Comparison of ENCODE assay signal across 17 cellular contexts in genomic region chr6:131761061-131761761, GRCh38. TPM values are rescaled to one million over a fixed set of nuclear protein-coding genes. Genes with fewer than 3 reads are reported as not detected.
DNase-seq lines count a peak whose midpoint lies in the region; ATAC-seq and TF ChIP-seq lines count a peak whose summit lies in the region.
"Had no signal": no experiment of that assay in that cellular context is flagged by ENCODE, and none has a peak within 500 bp of the region (broad histone marks: within the 10 kb centered on the region; RNA-seq: fewer than 3 reads in every experiment).

No MANE protein-coding gene starts in this region.

- H3K4me1 Mint-ChIP-seq in activated T-cell treated with anti-CD3 and anti-CD28 coated beads, Interleukin-2, amount 50 U/mL, for 72 hours (ENCODE audit: low read depth), result no peaks in the 10 kb centered on the region
- H3K4me1 Mint-ChIP-seq: activated CD4-positive, alpha-beta memory T cell treated with anti-CD3 and anti-CD28 coated beads, Interleukin-2, amount 10 ng/mL, durations not matched to agents 7 days and 5 days; activated T-helper 17 cell treated with anti-CD3 and anti-CD28 coated beads, Interleukin-2, amount 50 U/mL, for 72 hours had no signal

- H3K4me3 ChIP-seq in AG09309 (ENCODE audit: control insufficient read depth, low read depth, low read length) (no peak overlapping the region), IMR-90 (ENCODE audit: insufficient read depth, low read depth, low read length) (no peak overlapping the region), mammary epithelial cell (replicated peaks in 1 of 3; ENCODE audit: insufficient read depth in 1 of 3, low read depth in 2 of 3, low read length in 3 of 3) (no peak overlapping the region)
- H3K4me3 ChIP-seq: lung had no signal

- H2AK9ac ChIP-seq in IMR-90 (replicated peaks; ENCODE audit: low read depth, low read length, poor library complexity), result no peak overlapping the region

- no peak overlapping the region for H4K5ac ChIP-seq in IMR-90 (ENCODE audit: low read depth, low read length)

- H3K4ac ChIP-seq in IMR-90 (ENCODE audit: low read depth, low read length), result peak overlapping the region; percentile 59; the same call in 1 of the 2 replicates

- peak overlapping the region; percentile 60 for H2BK5ac ChIP-seq in IMR-90 (ENCODE audit: low read depth, low read length, poor library complexity, severe bottlenecking)

- no peak overlapping the region for H3K14ac ChIP-seq in IMR-90 (replicated peaks; ENCODE audit: low read depth, low read length)

- peak overlapping the region in 1 of 2 experiments; percentile 44; a peak in 1 of 4 replicates for H4K8ac ChIP-seq in IMR-90 (ENCODE audit: low read depth in 2 of 2, low read length in 2 of 2)

- no TSS peak for BruUV-seq in IMR-90 (replicated peaks; lab: Mats Ljungman, UMichigan)
- BruUV-seq in mammary epithelial cell (replicated peaks; lab: Mats Ljungman, UMichigan), result no TSS peak

- H2BK20ac ChIP-seq in IMR-90 (ENCODE audit: low read depth, low read length), result peak overlapping the region; percentile 69; the same call in 1 of the 2 replicates

- H3K79me2 ChIP-seq in mammary epithelial cell (ENCODE audit: insufficient read depth, low read length), result no peaks in the 10 kb centered on the region

- no peak for TF ChIP-seq POLR2A in IMR-90 (IDR thresholded peaks at IDR 0.05; ENCODE audit: low read depth, low read length)

- CTCF ChIA-PET in IMR-90 (lab: Yijun Ruan, JAX) (interaction anchor here (1.4 kb wide), 1 partner anchor 66 kb away, joined by 3 read pairs; no protein-coding TSS in a partner anchor), mammary epithelial cell (lab: Charles Lee; ENCODE audit: low non-redundant PET) (no interaction called here)

- no peak overlapping the region for H3K27ac Mint-ChIP-seq in activated T-cell treated with anti-CD3 and anti-CD28 coated beads, Interleukin-2, amount 50 U/mL, for 72 hours
- H3K27ac Mint-ChIP-seq: activated CD4-positive, alpha-beta memory T cell treated with anti-CD3 and anti-CD28 coated beads, Interleukin-2, amount 10 ng/mL, durations not matched to agents 7 days and 5 days; activated T-helper 17 cell treated with anti-CD3 and anti-CD28 coated beads, Interleukin-2, amount 50 U/mL, for 72 hours; natural killer cell treated with Interleukin-12 subunit alpha and Interleukin-12 subunit beta and Interleukin-15 and Interleukin-18, amount 100 ng/mL, for 72 hours had no signal

- H2AK5ac ChIP-seq in IMR-90 (ENCODE audit: low read depth, low read length), result no peak overlapping the region

- POLR2A ChIA-PET in IMR-90 (lab: Charles Lee; ENCODE audit: unreplicated experiment), result no interaction called here

- H2AFZ ChIP-seq in IMR-90 (replicated peaks; ENCODE audit: low read length, poor library complexity), result no peak overlapping the region
- no peak overlapping the region for H2AFZ ChIP-seq in mammary epithelial cell (ENCODE audit: low read depth, low read length)

- H2BK120ac ChIP-seq in IMR-90 (ENCODE audit: low read depth, low read length), result peak overlapping the region; percentile 81; the same call in 1 of the 2 replicates

- H3K27me3 Mint-ChIP-seq in activated T-cell treated with anti-CD3 and anti-CD28 coated beads, Interleukin-2, amount 50 U/mL, for 72 hours (ENCODE audit: low read depth), result peaks cover 43% of the 10 kb centered on the region

- no peak overlapping the region for H4K91ac ChIP-seq in IMR-90 (ENCODE audit: insufficient read depth, low read depth, low read length)

- H3K36me3 ChIP-seq in IMR-90 (ENCODE audit: control insufficient read depth, insufficient read depth, low read length) (no peaks in the 10 kb centered on the region), mammary epithelial cell (ENCODE audit: insufficient read depth, low read length) (no peaks in the 10 kb centered on the region)

- WGBS in IMR-90 (ENCODE audit: extremely low coverage in 2 of 2, insufficient read length in 1 of 2), 2 experiments, result no CpG with 5 or more reads among the region's 6 CpGs
- WGBS in mammary epithelial cell (ENCODE audit: low coverage, missing lambda C conversion rate), result 18% methylated on average over 6 of the region's 6 CpGs

- DNase-seq in AG09309 (ENCODE audit: low read depth) (peak; percentile 48), IMR-90 (peak; percentile 89), mammary epithelial cell (peak; percentile 20), kidney glomerular epithelial cell (lab: John Stamatoyannopoulos, UW) (peak; percentile 9)
- no peak for DNase-seq in activated T-cell treated with anti-CD3 and anti-CD28 coated beads, Interleukin-2, amount 50 U/mL, for 72 hours
- DNase-seq: activated CD4-positive, alpha-beta memory T cell treated with anti-CD3 and anti-CD28 coated beads, Interleukin-2, amount 10 ng/mL, durations not matched to agents 7 days and 5 days; NCI-H345; stimulated activated CD4-positive, alpha-beta T cell treated with anti-CD3 and anti-CD28 coated beads, Interleukin-1b, Interleukin-23, amount 100 ng/mL, for 48 hours had no signal

- no peaks in the 10 kb centered on the region for H4K20me1 ChIP-seq in IMR-90 (ENCODE audit: insufficient read depth, low read length)
- no peaks in the 10 kb centered on the region for H4K20me1 ChIP-seq in mammary epithelial cell (ENCODE audit: insufficient read depth, low read length)

- H3K4me2 ChIP-seq in IMR-90 (ENCODE audit: low read depth, low read length), result peak overlapping the region; percentile 12; the same call in 1 of the 2 replicates
- no peak overlapping the region for H3K4me2 ChIP-seq in mammary epithelial cell (ENCODE audit: insufficient read depth, low read depth, low read length)

- H3K4me1 ChIP-seq in IMR-90 (ENCODE audit: control insufficient read depth, insufficient read depth, low read length), result peaks cover 8% of the 10 kb centered on the region; the same call in 1 of the 2 replicates
- no peaks in the 10 kb centered on the region for H3K4me1 ChIP-seq in mammary epithelial cell (ENCODE audit: insufficient read depth, low read length)

- H3K9ac ChIP-seq in IMR-90 (ENCODE audit: low read depth, low read length) (no peak overlapping the region), mammary epithelial cell (ENCODE audit: insufficient read depth, low read length) (no peak overlapping the region)

- H3K27ac ChIP-seq in IMR-90 (ENCODE audit: insufficient read depth, low read length) (no peak overlapping the region), mammary epithelial cell (ENCODE audit: insufficient read depth, low read depth, low read length) (no peak overlapping the region)

- no peaks in the 10 kb centered on the region for H3K27me3 ChIP-seq in IMR-90 (ENCODE audit: control insufficient read depth, insufficient read depth, low read length)
- no peaks in the 10 kb centered on the region for H3K27me3 ChIP-seq in mammary epithelial cell (ENCODE audit: insufficient read depth, low read length)

- dilution Hi-C loops in IMR-90 (cut with HindIII; ENCODE audit: low sequenced_read_pairs, unreplicated experiment) (no loop called here), mammary epithelial cell (cut with HindIII; ENCODE audit: low sequenced_read_pairs) (no loop called here)

- H3K18ac ChIP-seq in IMR-90 (ENCODE audit: low read depth, low read length), result no peak overlapping the region; the same call in 1 of the 2 replicates

- intact Hi-C loops in IMR-90 (cut with micrococcal nuclease), result no loop called here
- intact Hi-C loops in mammary epithelial cell (cut with micrococcal nuclease), result no loop called here

- H2BK15ac ChIP-seq in IMR-90 (ENCODE audit: low read depth, low read length), result no peak overlapping the region

- no peaks in the 10 kb centered on the region for H3K36me3 Mint-ChIP-seq in activated T-cell treated with anti-CD3 and anti-CD28 coated beads, Interleukin-2, amount 50 U/mL, for 72 hours (ENCODE audit: insufficient read depth in 2 of 2)
- H3K36me3 Mint-ChIP-seq: natural killer cell treated with Interleukin-12 subunit alpha and Interleukin-12 subunit beta and Interleukin-15 and Interleukin-18, amount 100 ng/mL, for 72 hours had no signal

- in situ Hi-C loops in IMR-90 (cut with MboI; ENCODE audit: low sequenced_read_pairs), result no loop called here
- in situ Hi-C loops in mammary epithelial cell (cut with MboI; ENCODE audit: low sequenced_read_pairs in 2 of 2), result no loop called here

- no peaks in the 10 kb centered on the region for H3K9me3 Mint-ChIP-seq in activated T-cell treated with anti-CD3 and anti-CD28 coated beads, Interleukin-2, amount 50 U/mL, for 72 hours
- H3K9me3 Mint-ChIP-seq: activated CD4-positive, alpha-beta memory T cell treated with anti-CD3 and anti-CD28 coated beads, Interleukin-2, amount 10 ng/mL, durations not matched to agents 7 days and 5 days; activated T-helper 17 cell treated with anti-CD3 and anti-CD28 coated beads, Interleukin-2, amount 50 U/mL, for 72 hours; natural killer cell treated with Interleukin-12 subunit alpha and Interleukin-12 subunit beta and Interleukin-15 and Interleukin-18, amount 100 ng/mL, for 72 hours had no signal

- H3K9me1 ChIP-seq in IMR-90 (ENCODE audit: insufficient read depth, low read length), result no peaks in the 10 kb centered on the region; the same call in 1 of the 2 replicates

- ATAC-seq in IMR-90 (ENCODE audit: low read depth) (peak; percentile 36; the same call in 1 of the 2 replicates), GM21381 (IDR thresholded peaks at IDR 0.05; ENCODE audit: unreplicated experiment) (no peak), GM19463 (IDR thresholded peaks at IDR 0.05; ENCODE audit: unreplicated experiment) (no peak), GM19351 (IDR thresholded peaks at IDR 0.05; ENCODE audit: unreplicated experiment) (no peak)
- ATAC-seq in activated T-cell treated with anti-CD3 and anti-CD28 coated beads, Interleukin-2, amount 50 U/mL, for 72 hours (replicated peaks in 1 of 2), result no peak
- ATAC-seq: activated T-helper 17 cell treated with anti-CD3 and anti-CD28 coated beads, Interleukin-2, amount 50 U/mL, for 72 hours; natural killer cell treated with Interleukin-12 subunit alpha and Interleukin-12 subunit beta and Interleukin-15 and Interleukin-18, amount 100 ng/mL, for 72 hours had no signal

- peak overlapping the region; percentile 10; the same call in 1 of the 2 replicates for H3K23ac ChIP-seq in IMR-90 (ENCODE audit: low read depth, low read length)

- H3K9me3 ChIP-seq in IMR-90 (ENCODE audit: control insufficient read depth, insufficient read depth, low read length) (no peaks in the 10 kb centered on the region), mammary epithelial cell (replicated peaks; ENCODE audit: insufficient read depth, low read length) (no peaks in the 10 kb centered on the region)

- H3K56ac ChIP-seq in IMR-90 (ENCODE audit: extremely low read depth, insufficient read depth, low read length), result no peak overlapping the region

- TF ChIP-seq CTCF in AG09309 (IDR thresholded peaks at IDR 0.05; ENCODE audit: control insufficient read depth, insufficient read depth, low read depth, low read length, missing control alignments) (no peak), IMR-90 (conservative IDR thresholded peaks at IDR 0.05; ENCODE audit: low read depth, low read length) (no peak), mammary epithelial cell (conservative IDR thresholded peaks at IDR 0.05 in 1 of 2, IDR thresholded peaks at IDR 0.05 in 1 of 2; ENCODE audit: extremely low read depth in 1 of 2, insufficient read depth in 1 of 2, low read depth in 1 of 2, low read length in 2 of 2) (no peak)

- no peaks in the 10 kb centered on the region for H3K79me1 ChIP-seq in IMR-90 (ENCODE audit: low read depth in 1 of 2, low read length in 2 of 2)

- TF ChIP-seq RAD21 in IMR-90 (IDR thresholded peaks at IDR 0.05; ENCODE audit: low read length), result no peak

- H3K4me3 Mint-ChIP-seq in activated T-cell treated with anti-CD3 and anti-CD28 coated beads, Interleukin-2, amount 50 U/mL, for 72 hours, result no peak overlapping the region
- H3K4me3 Mint-ChIP-seq: activated CD4-positive, alpha-beta memory T cell treated with anti-CD3 and anti-CD28 coated beads, Interleukin-2, amount 10 ng/mL, durations not matched to agents 7 days and 5 days; activated T-helper 17 cell treated with anti-CD3 and anti-CD28 coated beads, Interleukin-2, amount 50 U/mL, for 72 hours; natural killer cell treated with Interleukin-12 subunit alpha and Interleukin-12 subunit beta and Interleukin-15 and Interleukin-18, amount 100 ng/mL, for 72 hours had no signal

RNA-seq across cellular contexts. Expression of gene ENPP1, which starts 46.6 kb away (rescaled TPM):
- total RNA-seq in IMR-90 (2012; rRNA removed) (38.9 and 39.4 TPM in 2 replicates), mammary epithelial cell (under 1 TPM; 0.40 to 0.67 TPM)
- polyA plus RNA-seq in IMR-90 (2012; rRNA removed) (10.5 and 10.9 TPM in 2 replicates), mammary epithelial cell (0.17 TPM)
- 1.9 and 7.1 TPM in 2 replicates for polyA plus RNA-seq in IMR-90 (2012; cell fraction: cytosol; rRNA removed)
- polyA plus RNA-seq in IMR-90 (2012; cell fraction: nucleus; rRNA removed; ENCODE audit: low replicate concordance), result 1.6 and 10.0 TPM in 2 replicates
- not detected for polyA minus RNA-seq in mammary epithelial cell
- 1 to 10 TPM in 1 of 2 donors, under 1 TPM in 1; 0.53 to 1.2 TPM for total RNA-seq in activated T-cell treated with anti-CD3 and anti-CD28 coated beads, Interleukin-2, amount 50 U/mL, for 72 hours

RNA-seq across cellular contexts. Expression of gene CTAGE9, which starts 50.4 kb away (rescaled TPM):
- total RNA-seq in IMR-90 (2012; rRNA removed) (not detected in 2 replicates), mammary epithelial cell (not detected)
- polyA plus RNA-seq in IMR-90 (2012; rRNA removed) (not detected in 2 replicates), mammary epithelial cell (not detected)
- not detected in 2 replicates for polyA plus RNA-seq in IMR-90 (2012; cell fraction: cytosol; rRNA removed)
- polyA plus RNA-seq in IMR-90 (2012; cell fraction: nucleus; rRNA removed; ENCODE audit: low replicate concordance), result not detected in 2 replicates
- polyA minus RNA-seq in mammary epithelial cell, result not detected
- total RNA-seq in activated T-cell treated with anti-CD3 and anti-CD28 coated beads, Interleukin-2, amount 50 U/mL, for 72 hours, result not detected
- total RNA-seq: activated CD4-positive, alpha-beta memory T cell treated with anti-CD3 and anti-CD28 coated beads, Interleukin-2, amount 10 ng/mL, durations not matched to agents 7 days and 5 days; activated T-helper 17 cell treated with anti-CD3 and anti-CD28 coated beads, Interleukin-2, amount 50 U/mL, for 72 hours; fibroblast of villous mesenchyme; H1; lung; natural killer cell treated with Interleukin-12 subunit alpha and Interleukin-12 subunit beta and Interleukin-15 and Interleukin-18, amount 100 ng/mL, for 72 hours; temporal lobe had no signal
- polyA plus RNA-seq: H1, lung had no signal

Comparison
In these comparisons a context has a peak if more than half of its experiments do, and no peak if none do; other contexts are left out.
1. DNase-seq: peak in AG09309 (single experiment), IMR-90 (single experiment), mammary epithelial cell (single experiment) and kidney glomerular epithelial cell (single experiment); none in activated T-cell treated with anti-CD3 and anti-CD28 coated beads, Interleukin-2, amount 50 U/mL, for 72 hours (0 of 2).
2. RNA of gene ENPP1, which starts 46.6 kb away (total RNA-seq): 38.9 to 39.4 TPM in IMR-90; 0.53 to 1.2 TPM in activated T-cell treated with anti-CD3 and anti-CD28 coated beads, Interleukin-2, amount 50 U/mL, for 72 hours and 0.40 to 0.67 TPM in mammary epithelial cell; every median in the first group is over 10 times any median in the second.